1 cellular context compared by ENCODE assay signal in genomic region chr1:107056426-107057196, GRCh38.
A peak's percentile ranks its signal among the peaks of the same experiment; 100 is the strongest.
TF ChIP-seq lines count a peak whose summit lies in the region.

TSS of gene PRMT6 (plus strand) at chr1:107056674. CDS start at chr1:107056716, 42 bp downstream.

TF ChIP-seq in K562, 482 proteins besides CTCF, POLR2A, EP300 and RAD21 (continued from another document and continues in another):
- TF ChIP-seq, protein P1, sequence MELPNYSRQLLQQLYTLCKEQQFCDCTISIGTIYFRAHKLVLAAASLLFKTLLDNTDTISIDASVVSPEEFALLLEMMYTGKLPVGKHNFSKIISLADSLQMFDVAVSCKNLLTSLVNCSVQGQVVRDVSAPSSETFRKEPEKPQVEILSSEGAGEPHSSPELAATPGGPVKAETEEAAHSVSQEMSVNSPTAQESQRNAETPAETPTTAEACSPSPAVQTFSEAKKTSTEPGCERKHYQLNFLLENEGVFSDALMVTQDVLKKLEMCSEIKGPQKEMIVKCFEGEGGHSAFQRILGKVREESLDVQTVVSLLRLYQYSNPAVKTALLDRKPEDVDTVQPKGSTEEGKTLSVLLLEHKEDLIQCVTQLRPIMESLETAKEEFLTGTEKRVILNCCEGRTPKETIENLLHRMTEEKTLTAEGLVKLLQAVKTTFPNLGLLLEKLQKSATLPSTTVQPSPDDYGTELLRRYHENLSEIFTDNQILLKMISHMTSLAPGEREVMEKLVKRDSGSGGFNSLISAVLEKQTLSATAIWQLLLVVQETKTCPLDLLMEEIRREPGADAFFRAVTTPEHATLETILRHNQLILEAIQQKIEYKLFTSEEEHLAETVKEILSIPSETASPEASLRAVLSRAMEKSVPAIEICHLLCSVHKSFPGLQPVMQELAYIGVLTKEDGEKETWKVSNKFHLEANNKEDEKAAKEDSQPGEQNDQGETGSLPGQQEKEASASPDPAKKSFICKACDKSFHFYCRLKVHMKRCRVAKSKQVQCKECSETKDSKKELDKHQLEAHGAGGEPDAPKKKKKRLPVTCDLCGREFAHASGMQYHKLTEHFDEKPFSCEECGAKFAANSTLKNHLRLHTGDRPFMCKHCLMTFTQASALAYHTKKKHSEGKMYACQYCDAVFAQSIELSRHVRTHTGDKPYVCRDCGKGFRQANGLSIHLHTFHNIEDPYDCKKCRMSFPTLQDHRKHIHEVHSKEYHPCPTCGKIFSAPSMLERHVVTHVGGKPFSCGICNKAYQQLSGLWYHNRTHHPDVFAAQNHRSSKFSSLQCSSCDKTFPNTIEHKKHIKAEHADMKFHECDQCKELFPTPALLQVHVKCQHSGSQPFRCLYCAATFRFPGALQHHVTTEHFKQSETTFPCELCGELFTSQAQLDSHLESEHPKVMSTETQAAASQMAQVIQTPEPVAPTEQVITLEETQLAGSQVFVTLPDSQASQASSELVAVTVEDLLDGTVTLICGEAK (IDR thresholded peaks at IDR 0.05), result peak; percentile 80
- TF ChIP-seq, protein P1 (CRISPR knock-in tag; IDR thresholded peaks at IDR 0.05), result no peak
- TF ChIP-seq ARNT (IDR thresholded peaks at IDR 0.05) (peak; percentile 11 to 65; a peak in 1 of 4 replicates), ZNF143 (CRISPR knock-in tag; IDR thresholded peaks at IDR 0.05) (peak; percentile 88), POLR2B (IDR thresholded peaks at IDR 0.05; ENCODE audit: low read depth, partially characterized antibody) (peak; percentile 83), KAT7 (CRISPR knock-in tag; IDR thresholded peaks at IDR 0.05; ENCODE audit: borderline replicate concordance) (peak; percentile 67; the same call in 1 of the 2 replicates), ATF7 (IDR thresholded peaks at IDR 0.05) (peak; percentile 55; the same call in 1 of the 2 replicates), MYC (IDR thresholded peaks at IDR 0.05; ENCODE audit: low read depth, low read length) (no peak; the same call in 1 of the 2 replicates), MYC (CRISPR knock-in tag; IDR thresholded peaks at IDR 0.05; ENCODE audit: borderline replicate concordance, low read depth) (peak; percentile 83), CREB3L1 (IDR thresholded peaks at IDR 0.05; ENCODE audit: borderline replicate concordance, low read depth) (peak; percentile 67; the same call in 1 of the 2 replicates), TEAD1 (CRISPR knock-in tag; IDR thresholded peaks at IDR 0.05) (0 out of 4 replicates have a peak, but pooled peaks of 1 of the 2 experiments have one; percentile 16), E2F3 (CRISPR knock-in tag; IDR thresholded peaks at IDR 0.05) (peak; percentile 76; the same call in 1 of the 2 replicates), MBD2 (IDR thresholded peaks at IDR 0.05; ENCODE audit: borderline replicate concordance, low read depth) (peak; percentile 79; the same call in 1 of the 2 replicates), PRDM10 (IDR thresholded peaks at IDR 0.05; ENCODE audit: partially characterized antibody) (peak; percentile 24), PPARD (CRISPR knock-in tag; IDR thresholded peaks at IDR 0.05) (no peak), BCLAF1 (IDR thresholded peaks at IDR 0.05; ENCODE audit: borderline replicate concordance in 1 of 2, control insufficient read depth in 1 of 2, low read depth in 2 of 2, low read length in 1 of 2) (0 out of 4 replicates have a peak, but pooled peaks of 1 of the 2 experiments have one; percentile 36), BACH1 (tag; IDR thresholded peaks at IDR 0.05) (no peak), ZNF23 (CRISPR knock-in tag; IDR thresholded peaks at IDR 0.05) (0 out of 2 replicates have a peak, but pooled peaks have one; percentile 18)
- TF ChIP-seq, protein P2, sequence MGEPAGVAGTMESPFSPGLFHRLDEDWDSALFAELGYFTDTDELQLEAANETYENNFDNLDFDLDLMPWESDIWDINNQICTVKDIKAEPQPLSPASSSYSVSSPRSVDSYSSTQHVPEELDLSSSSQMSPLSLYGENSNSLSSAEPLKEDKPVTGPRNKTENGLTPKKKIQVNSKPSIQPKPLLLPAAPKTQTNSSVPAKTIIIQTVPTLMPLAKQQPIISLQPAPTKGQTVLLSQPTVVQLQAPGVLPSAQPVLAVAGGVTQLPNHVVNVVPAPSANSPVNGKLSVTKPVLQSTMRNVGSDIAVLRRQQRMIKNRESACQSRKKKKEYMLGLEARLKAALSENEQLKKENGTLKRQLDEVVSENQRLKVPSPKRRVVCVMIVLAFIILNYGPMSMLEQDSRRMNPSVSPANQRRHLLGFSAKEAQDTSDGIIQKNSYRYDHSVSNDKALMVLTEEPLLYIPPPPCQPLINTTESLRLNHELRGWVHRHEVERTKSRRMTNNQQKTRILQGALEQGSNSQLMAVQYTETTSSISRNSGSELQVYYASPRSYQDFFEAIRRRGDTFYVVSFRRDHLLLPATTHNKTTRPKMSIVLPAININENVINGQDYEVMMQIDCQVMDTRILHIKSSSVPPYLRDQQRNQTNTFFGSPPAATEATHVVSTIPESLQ (CRISPR knock-in tag; IDR thresholded peaks at IDR 0.05), result peak; percentile 88; the same call in 1 of the 2 replicates
- TF ChIP-seq, protein P3, sequence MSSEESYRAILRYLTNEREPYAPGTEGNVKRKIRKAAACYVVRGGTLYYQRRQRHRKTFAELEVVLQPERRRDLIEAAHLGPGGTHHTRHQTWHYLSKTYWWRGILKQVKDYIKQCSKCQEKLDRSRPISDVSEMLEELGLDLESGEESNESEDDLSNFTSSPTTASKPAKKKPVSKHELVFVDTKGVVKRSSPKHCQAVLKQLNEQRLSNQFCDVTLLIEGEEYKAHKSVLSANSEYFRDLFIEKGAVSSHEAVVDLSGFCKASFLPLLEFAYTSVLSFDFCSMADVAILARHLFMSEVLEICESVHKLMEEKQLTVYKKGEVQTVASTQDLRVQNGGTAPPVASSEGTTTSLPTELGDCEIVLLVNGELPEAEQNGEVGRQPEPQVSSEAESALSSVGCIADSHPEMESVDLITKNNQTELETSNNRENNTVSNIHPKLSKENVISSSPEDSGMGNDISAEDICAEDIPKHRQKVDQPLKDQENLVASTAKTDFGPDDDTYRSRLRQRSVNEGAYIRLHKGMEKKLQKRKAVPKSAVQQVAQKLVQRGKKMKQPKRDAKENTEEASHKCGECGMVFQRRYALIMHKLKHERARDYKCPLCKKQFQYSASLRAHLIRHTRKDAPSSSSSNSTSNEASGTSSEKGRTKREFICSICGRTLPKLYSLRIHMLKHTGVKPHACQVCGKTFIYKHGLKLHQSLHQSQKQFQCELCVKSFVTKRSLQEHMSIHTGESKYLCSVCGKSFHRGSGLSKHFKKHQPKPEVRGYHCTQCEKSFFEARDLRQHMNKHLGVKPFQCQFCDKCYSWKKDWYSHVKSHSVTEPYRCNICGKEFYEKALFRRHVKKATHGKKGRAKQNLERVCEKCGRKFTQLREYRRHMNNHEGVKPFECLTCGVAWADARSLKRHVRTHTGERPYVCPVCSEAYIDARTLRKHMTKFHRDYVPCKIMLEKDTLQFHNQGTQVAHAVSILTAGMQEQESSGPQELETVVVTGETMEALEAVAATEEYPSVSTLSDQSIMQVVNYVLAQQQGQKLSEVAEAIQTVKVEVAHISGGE (CRISPR knock-in tag; IDR thresholded peaks at IDR 0.05), result peak in 2 of 3 experiments; percentile 22 to 52; a peak in 3 of 6 replicates
